In genomic region chr3:145639880-145640279, GRCh38 we compare ENCODE assay signal across 21 cellular contexts.
DNase-seq lines count a peak whose midpoint lies in the region; ATAC-seq and TF ChIP-seq lines count a peak whose summit lies in the region.
"Had no signal": no experiment of that assay in that cellular context is flagged by ENCODE, and none has a peak within 500 bp of the region (broad histone marks: within the 10 kb centered on the region; RNA-seq: fewer than 3 reads in every experiment).

No MANE protein-coding gene starts in this region.

- H3K4me3 ChIP-seq in endodermal cell (ENCODE audit: low read length) (no peak overlapping the region), mesendoderm (ENCODE audit: low read length) (no peak overlapping the region), smooth muscle cell (no peak overlapping the region), prostate gland (no peak overlapping the region)
- H3K4me3 ChIP-seq: HAP-1, MG63, SK-N-MC had no signal

- no peaks in the 10 kb centered on the region for H4K20me1 ChIP-seq in smooth muscle cell (ENCODE audit: low read depth)

- H3K9me3 Mint-ChIP-seq in endodermal cell = no peaks in the 10 kb centered on the region

- intact Hi-C loops in prostate gland (cut with DNase I) = no loop called here

- H3K4me3 Mint-ChIP-seq in endodermal cell = no peak overlapping the region
- H3K4me3 Mint-ChIP-seq: IgD-negative memory B cell had no signal

- TF ChIP-seq POLR2A in prostate gland (IDR thresholded peaks at IDR 0.05) = no peak

- no peak overlapping the region for H4K5ac ChIP-seq in mesendoderm (ENCODE audit: low read length)

- H3K9ac ChIP-seq in endodermal cell (ENCODE audit: extremely low read depth, low read length, poor library complexity, severe bottlenecking) (no peak overlapping the region), mesendoderm (ENCODE audit: low read length) (no peak overlapping the region), smooth muscle cell (ENCODE audit: low read depth) (no peak overlapping the region)

- H3K27ac ChIP-seq in endodermal cell (ENCODE audit: low read depth, low read length) (no peak overlapping the region), mesendoderm (ENCODE audit: low read depth, low read length) (no peak overlapping the region), smooth muscle cell (ENCODE audit: low read depth) (no peak overlapping the region), prostate gland (no peak overlapping the region)
- H3K27ac ChIP-seq: C4-2B, HL-60, SK-N-MC had no signal

- H3F3A ChIP-seq in smooth muscle cell (ENCODE audit: low read depth) = no peaks in the 10 kb centered on the region

- H3K36me3 ChIP-seq in endodermal cell (ENCODE audit: control insufficient read depth, insufficient read depth, low read length) (no peaks in the 10 kb centered on the region), mesendoderm (ENCODE audit: control insufficient read depth, insufficient read depth, low read length) (no peaks in the 10 kb centered on the region), smooth muscle cell (ENCODE audit: low read depth) (no peaks in the 10 kb centered on the region), prostate gland (no peaks in the 10 kb centered on the region)
- H3K36me3 ChIP-seq: HAP-1, MG63 had no signal

- no peak overlapping the region for H3K4me2 ChIP-seq in mesendoderm (ENCODE audit: low read length)
- H3K4me2 ChIP-seq in smooth muscle cell = no peak overlapping the region

- no peak overlapping the region for H3K4ac ChIP-seq in mesendoderm (ENCODE audit: low read depth, low read length)

- peak; percentile 52 for TF ChIP-seq CTCF in endodermal cell (conservative IDR thresholded peaks at IDR 0.05)
- no peak for TF ChIP-seq CTCF in smooth muscle cell (IDR thresholded peaks at IDR 0.05; ENCODE audit: borderline replicate concordance, insufficient read depth, poor library complexity, severe bottlenecking)
- TF ChIP-seq CTCF in prostate gland (IDR thresholded peaks at IDR 0.05) = no peak

- H2AFZ ChIP-seq in smooth muscle cell (ENCODE audit: low read depth) = peak overlapping the region; percentile 54

- H4K8ac ChIP-seq in mesendoderm (ENCODE audit: low read depth, low read length) = no peak overlapping the region

- 90 to 100% methylated on average over 1 to 3 of the region's 3 CpGs for WGBS in endodermal cell (ENCODE audit: insufficient coverage in 1 of 2, insufficient read length in 1 of 2), 2 experiments
- WGBS in mesendoderm (ENCODE audit: extremely low coverage, insufficient coverage, low lambda C conversion rate) = no CpG with 5 or more reads among the region's 3 CpGs
- 82% methylated on average over 3 of the region's 3 CpGs for WGBS in smooth muscle cell (ENCODE audit: low lambda C conversion rate)
- 90% methylated on average over 3 of the region's 3 CpGs for WGBS in prostate gland

- no peaks in the 10 kb centered on the region for H3K36me3 Mint-ChIP-seq in endodermal cell (ENCODE audit: low read depth)
- H3K36me3 Mint-ChIP-seq: IgD-negative memory B cell had no signal

- no peak overlapping the region for H2BK15ac ChIP-seq in mesendoderm (replicated peaks; ENCODE audit: low read depth)

- H3K4me1 ChIP-seq in endodermal cell (ENCODE audit: control insufficient read depth, insufficient read depth, low read length) = no peaks in the 10 kb centered on the region
- no peaks in the 10 kb centered on the region for H3K4me1 ChIP-seq in mesendoderm (ENCODE audit: control insufficient read depth, low read depth, low read length)
- no peaks in the 10 kb centered on the region for H3K4me1 ChIP-seq in smooth muscle cell (ENCODE audit: low read depth)
- no peaks in the 10 kb centered on the region for H3K4me1 ChIP-seq in prostate gland (replicated peaks)
- H3K4me1 ChIP-seq: HAP-1 had no signal

- H3K9me3 ChIP-seq in endodermal cell (ENCODE audit: control insufficient read depth, low read length) = no peaks in the 10 kb centered on the region
- no peaks in the 10 kb centered on the region for H3K9me3 ChIP-seq in smooth muscle cell (replicated peaks; ENCODE audit: low read depth)
- no peaks in the 10 kb centered on the region for H3K9me3 ChIP-seq in prostate gland
- H3K9me3 ChIP-seq: HAP-1, MG63 had no signal

- no peak overlapping the region for H3K56ac ChIP-seq in mesendoderm (ENCODE audit: low read length)

- no peaks in the 10 kb centered on the region for H3K79me1 ChIP-seq in mesendoderm (ENCODE audit: low read length)

- H3K27me3 ChIP-seq in endodermal cell (ENCODE audit: control insufficient read depth, insufficient read depth, low read length, poor library complexity, severe bottlenecking) (no peaks in the 10 kb centered on the region), mesendoderm (ENCODE audit: insufficient read depth, low read length, poor library complexity) (no peaks in the 10 kb centered on the region), smooth muscle cell (ENCODE audit: low read depth) (no peaks in the 10 kb centered on the region), prostate gland (replicated peaks; ENCODE audit: insufficient read depth) (no peaks in the 10 kb centered on the region)
- H3K27me3 ChIP-seq: MG63 had no signal

- H3K18ac ChIP-seq in mesendoderm (ENCODE audit: low read length) = no peak overlapping the region

- H3K4me1 Mint-ChIP-seq in endodermal cell = no peaks in the 10 kb centered on the region
- H3K4me1 Mint-ChIP-seq: IgD-negative memory B cell had no signal

- H2BK120ac ChIP-seq in mesendoderm (ENCODE audit: low read depth, low read length) = no peak overlapping the region

- no peak overlapping the region for H3K27ac Mint-ChIP-seq in endodermal cell
- H3K27ac Mint-ChIP-seq: IgD-negative memory B cell had no signal

- no peaks in the 10 kb centered on the region for H3K27me3 Mint-ChIP-seq in endodermal cell (ENCODE audit: insufficient read depth)
- H3K27me3 Mint-ChIP-seq: IgD-negative memory B cell had no signal

- no peak overlapping the region for H3K23ac ChIP-seq in mesendoderm (ENCODE audit: low read length)

- no peak overlapping the region for H2AK5ac ChIP-seq in mesendoderm (ENCODE audit: low read length)

- H3K79me2 ChIP-seq in mesendoderm (ENCODE audit: control insufficient read depth, insufficient read depth, low read length) (no peaks in the 10 kb centered on the region), smooth muscle cell (ENCODE audit: low read depth) (no peaks in the 10 kb centered on the region)

- ATAC-seq in GM19351 (IDR thresholded peaks at IDR 0.05; ENCODE audit: unreplicated experiment) (no peak), HG02571 (IDR thresholded peaks at IDR 0.05; ENCODE audit: unreplicated experiment) (no peak)
- ATAC-seq: Right ventricle myocardium inferior had no signal

- H2BK5ac ChIP-seq in mesendoderm (ENCODE audit: low read length) = no peak overlapping the region

- DNase-seq in HuH-7 (ENCODE audit: low spot score) = peak; percentile 6
- peak; percentile 50 for DNase-seq in endodermal cell
- peak; percentile 37 for DNase-seq in mesendoderm
- no peak for DNase-seq in smooth muscle cell (lab: John Stamatoyannopoulos, UW; ENCODE audit: unreplicated experiment)
- DNase-seq in prostate gland (ENCODE audit: low spot score) = no peak
- DNase-seq: ACHN, DMS79 treated with DMSO at 0.1 percent for 48 hours, Kasumi-1, MG63, NCI-H1048, NCI-H1436, NCI-H2081, NCI-H748 treated with DMSO at 0.1 percent for 48 hours had no signal

Comparison
In these comparisons a context has a peak if more than half of its experiments do, and no peak if none do; other contexts are left out.
1. DNase-seq: peak in HuH-7 (single experiment), endodermal cell (single experiment) and mesendoderm (single experiment); none in smooth muscle cell (single experiment) and prostate gland (single experiment).